ENCODE assay signal across 8 cellular contexts in the genomic region with DNA sequence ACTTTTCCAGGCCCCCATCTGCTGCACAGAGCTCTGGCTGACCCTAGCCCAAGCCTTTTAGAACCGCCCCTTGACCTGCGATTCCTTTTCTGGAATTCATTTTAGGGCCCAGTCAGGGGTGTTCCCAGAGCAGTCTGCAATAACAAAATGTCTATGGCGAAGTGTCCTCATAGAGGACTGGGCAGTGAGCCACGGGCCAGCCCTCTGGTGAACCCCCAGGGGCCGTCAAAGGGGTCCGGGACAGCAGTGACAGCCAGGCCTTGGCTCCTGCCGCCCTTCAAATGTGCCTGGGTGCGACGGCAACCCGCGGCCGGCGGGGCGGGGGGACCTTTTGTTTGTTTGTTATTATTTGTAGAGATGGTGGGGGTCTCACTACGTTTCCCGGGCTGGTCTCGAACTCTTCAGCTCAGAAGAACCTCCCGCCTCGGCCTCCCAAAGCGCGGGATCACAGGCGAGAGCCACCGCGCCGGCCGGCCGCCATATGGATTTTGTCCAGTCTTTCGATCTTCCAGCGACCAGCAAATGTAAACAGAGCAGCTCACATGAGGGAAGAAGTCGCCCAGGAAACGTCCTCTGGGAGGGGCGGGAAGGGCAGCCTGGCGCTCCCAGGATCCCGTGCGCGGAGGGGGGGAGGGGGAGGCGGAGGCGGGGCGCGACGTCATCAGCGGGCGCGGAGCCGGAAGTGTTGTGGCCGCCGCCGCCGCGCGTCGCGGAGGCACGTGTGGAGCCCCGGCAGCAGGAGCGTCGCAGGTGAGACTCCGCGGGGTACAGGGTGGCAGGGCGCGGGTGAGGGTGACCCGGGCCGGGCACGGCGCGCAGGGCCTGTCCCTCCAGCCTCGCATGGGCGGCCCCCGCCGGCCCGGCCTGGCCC. TPM values are rescaled to one million over a fixed set of nuclear protein-coding genes. Genes with fewer than 3 reads are reported as not detected.
DNase-seq lines count a peak whose midpoint lies in the region; ATAC-seq, FAIRE-seq and TF ChIP-seq lines count a peak whose summit lies in the region.

A gene (plus strand): TSS at position 685 of the 871 bp plus-strand sequence. CDS start 783 bp downstream, outside the sequence.

- H3K27me3 Mint-ChIP-seq in T-helper 1 cell treated with Interleukin-12 subunit alpha and Interleukin-12 subunit beta and Interleukin-4 antibody, amounts not matched to agents 30 μg/mL and 1 μg/mL, for 36 hours (ENCODE audit: low read depth) = peaks cover 11% of the 10 kb centered on the region

- DNase-seq in D721Med (ENCODE audit: insufficient read length, low spot score) = peak; percentile 100
- peak; percentile 94 for DNase-seq in HCEC 1CT
- DNase-seq in NCI-H146 (lab: John Stamatoyannopoulos, UW) = peak; percentile 98
- peak; percentile 93 for DNase-seq in left ventricle myocardium superior
- peak; percentile 89 to 94 for DNase-seq in psoas muscle
- peak; percentile 89 for DNase-seq in urothelium cell line (ENCODE audit: low spot score)

- H3K27ac Mint-ChIP-seq in T-helper 1 cell treated with Interleukin-12 subunit alpha and Interleukin-12 subunit beta and Interleukin-4 antibody, amounts not matched to agents 30 μg/mL and 1 μg/mL, for 36 hours = peak within 1 kb of the TSS; percentile 98

- ATAC-seq in left ventricle myocardium superior = peak; percentile 90
- ATAC-seq in psoas muscle = peak; percentile 88 to 94 (median 92)

- peaks cover 19% of the 10 kb centered on the region for H3K4me1 ChIP-seq in psoas muscle

- peak within 1 kb of the TSS; percentile 84 for H3K4me3 ChIP-seq in psoas muscle

- intact Hi-C loops in left ventricle myocardium superior (cut with micrococcal nuclease) = no loop called here
- intact Hi-C loops in psoas muscle (cut with DNase I) = no loop called here

- H3K36me3 ChIP-seq in psoas muscle (ENCODE audit: insufficient read depth in 1 of 2, low read depth in 1 of 2) = peaks cover 0 to 27% of the 10 kb centered on the region in 2 donors

- WGBS in psoas muscle, 3 donors = 2 to 4% (median 2%) methylated on average over 34 to 69 of the region's 71 CpGs

- peak within 1 kb of the TSS; percentile 98 for H3K4me3 Mint-ChIP-seq in T-helper 1 cell treated with Interleukin-12 subunit alpha and Interleukin-12 subunit beta and Interleukin-4 antibody, amounts not matched to agents 30 μg/mL and 1 μg/mL, for 36 hours

- TF ChIP-seq CTCF in D721Med (IDR thresholded peaks at IDR 0.05; ENCODE audit: insufficient read depth, missing control alignments) = no peak
- TF ChIP-seq CTCF in psoas muscle (IDR thresholded peaks at IDR 0.05) = no peak

- H3K27ac ChIP-seq in angular gyrus (ENCODE audit: low read depth, low read length) (peak within 1 kb of the TSS; percentile 97), psoas muscle (peak within 1 kb of the TSS; percentile 88)

- H3K27me3 ChIP-seq in psoas muscle (ENCODE audit: insufficient read depth in 3 of 3, low read length in 2 of 3) = no peaks in the 10 kb centered on the region

- H3K9me3 Mint-ChIP-seq in T-helper 1 cell treated with Interleukin-12 subunit alpha and Interleukin-12 subunit beta and Interleukin-4 antibody, amounts not matched to agents 30 μg/mL and 1 μg/mL, for 36 hours = no peaks in the 10 kb centered on the region

- peaks cover 2% of the 10 kb centered on the region for H3K36me3 Mint-ChIP-seq in T-helper 1 cell treated with Interleukin-12 subunit alpha and Interleukin-12 subunit beta and Interleukin-4 antibody, amounts not matched to agents 30 μg/mL and 1 μg/mL, for 36 hours (ENCODE audit: low read depth)

- H3K9me3 ChIP-seq in psoas muscle = no peaks in the 10 kb centered on the region

- FAIRE-seq in D721Med (lab: Jason Lieb, UNC) (no peak), urothelium cell line (lab: Jason Lieb, UNC) (no peak)

- H3K4me1 Mint-ChIP-seq in T-helper 1 cell treated with Interleukin-12 subunit alpha and Interleukin-12 subunit beta and Interleukin-4 antibody, amounts not matched to agents 30 μg/mL and 1 μg/mL, for 36 hours (ENCODE audit: low read depth) = peaks cover 17% of the 10 kb centered on the region

RNA-seq across cellular contexts. Expression of the gene that starts here (rescaled TPM):
- total RNA-seq in left ventricle myocardium superior (5.5 TPM), psoas muscle (10 to 100 TPM in 1 of 4 donors, 1 to 10 TPM in 3; 6.5 to 12.7 (median 7.8) TPM)
- polyA plus RNA-seq in psoas muscle = 10 to 100 TPM; 13.1 to 29.5 (median 13.3) TPM

Comparison
In these comparisons a context has a peak if more than half of its experiments do, and no peak if none do; other contexts are left out.
1. Peak in every context shown above with its lines: DNase-seq, ATAC-seq, H3K4me3 ChIP-seq and H3K27ac ChIP-seq.